13 cellular contexts compared by ENCODE assay signal in genomic region chr1:3066250-3066711, GRCh38. TPM values are rescaled to one million over a fixed set of nuclear protein-coding genes. Genes with fewer than 3 reads are reported as not detected.
DNase-seq lines count a peak whose midpoint lies in the region; ATAC-seq and TF ChIP-seq lines count a peak whose summit lies in the region.
"Had no signal": no experiment of that assay in that cellular context is flagged by ENCODE, and none has a peak within 500 bp of the region (broad histone marks: within the 10 kb centered on the region; RNA-seq: fewer than 3 reads in every experiment).

No MANE protein-coding gene starts in this region.

- H2AK5ac ChIP-seq in mesenchymal stem cell (ENCODE audit: low read length, severe bottlenecking) (no peak overlapping the region), trophoblast cell (ENCODE audit: low read length) (no peak overlapping the region)

- H3K27me3 ChIP-seq in endodermal cell (ENCODE audit: control insufficient read depth, insufficient read depth, low read length, poor library complexity, severe bottlenecking) (peaks cover 93% of the 10 kb centered on the region), mesenchymal stem cell (ENCODE audit: control insufficient read depth in 1 of 2, insufficient read depth in 1 of 2, low read length in 2 of 2) (peaks cover 71 to 75% of the 10 kb centered on the region in 2 experiments), upper lobe of left lung (peaks cover 0 to 60% (median 17%) of the 10 kb centered on the region in 4 donors), trophoblast cell (ENCODE audit: insufficient read depth, low read length) (peaks cover 87% of the 10 kb centered on the region)

- H3K4me1 ChIP-seq in endodermal cell (ENCODE audit: control insufficient read depth, insufficient read depth, low read length) (peaks cover 4% of the 10 kb centered on the region), mesenchymal stem cell (ENCODE audit: control insufficient read depth, insufficient read depth, low read depth, low read length) (peaks cover 19% of the 10 kb centered on the region), upper lobe of left lung (peaks cover 22 to 57% (median 27%) of the 10 kb centered on the region in 4 donors), trophoblast cell (ENCODE audit: control insufficient read depth in 1 of 2, insufficient read depth in 2 of 2, low read length in 2 of 2) (peaks cover 19 to 30% of the 10 kb centered on the region in 2 experiments)

- no peaks in the 10 kb centered on the region for H3K36me3 ChIP-seq in endodermal cell (ENCODE audit: control insufficient read depth, insufficient read depth, low read length)
- peaks cover 0 to 3% of the 10 kb centered on the region in 2 experiments for H3K36me3 ChIP-seq in mesenchymal stem cell (ENCODE audit: control insufficient read depth in 1 of 2, insufficient read depth in 2 of 2, low read depth in 1 of 2, low read length in 2 of 2)
- H3K36me3 ChIP-seq in upper lobe of left lung: no peaks in the 10 kb centered on the region
- no peaks in the 10 kb centered on the region for H3K36me3 ChIP-seq in trophoblast cell (ENCODE audit: control insufficient read depth in 1 of 2, insufficient read depth in 2 of 2, low read length in 2 of 2)
- H3K36me3 ChIP-seq: esophagus muscularis mucosa had no signal

- H3K27me3 Mint-ChIP-seq in endodermal cell (ENCODE audit: insufficient read depth): peaks cover 82% of the 10 kb centered on the region

- H3K4ac ChIP-seq in mesenchymal stem cell (ENCODE audit: low read depth in 1 of 2, low read length in 2 of 2) (no peak overlapping the region), trophoblast cell (ENCODE audit: low read depth, low read length) (no peak overlapping the region)

- H3K9ac ChIP-seq in endodermal cell (ENCODE audit: extremely low read depth, low read length, poor library complexity, severe bottlenecking) (no peak overlapping the region), mesenchymal stem cell (ENCODE audit: low read length) (no peak overlapping the region), trophoblast cell (ENCODE audit: low read length) (no peak overlapping the region)

- ATAC-seq in upper lobe of left lung (ENCODE audit: low FRiP score in 2 of 2): peak; percentile 30 to 86

- no peak overlapping the region for H3K27ac Mint-ChIP-seq in endodermal cell

- no peak overlapping the region for H2BK15ac ChIP-seq in mesenchymal stem cell (ENCODE audit: low read depth, poor library complexity, severe bottlenecking)

- H2BK120ac ChIP-seq in mesenchymal stem cell (ENCODE audit: low read depth, low read length) (no peak overlapping the region), trophoblast cell (ENCODE audit: insufficient read depth, low read length, poor library complexity) (no peak overlapping the region)

- DNase-seq in activated effector memory CD4-positive, alpha-beta T cell treated with anti-CD3 and anti-CD28 coated beads, Interleukin-2, amount 50 U/mL, for 16 hours: peak; percentile 45
- no peak for DNase-seq in activated effector memory CD4-positive, alpha-beta T cell treated with Interleukin-2 at 50 U/mL for 16 hours
- DNase-seq in endodermal cell (peak; percentile 86), mesenchymal stem cell (peak; percentile 6), upper lobe of left lung (peak; percentile 80 to 89), CD1c-positive myeloid dendritic cell (ENCODE audit: extremely low spot score) (no peak), ureter (ENCODE audit: low spot score) (no peak), trophoblast cell (no peak)
- DNase-seq: Karpas-422; midbrain; NCI-H82; stimulated activated CD4-positive, alpha-beta T cell treated with anti-CD3 and anti-CD28 coated beads, Interleukin-4, amount 100 ng/mL, for 1 hour had no signal

- H3K4me3 Mint-ChIP-seq in endodermal cell: no peak overlapping the region

- H4K12ac ChIP-seq in trophoblast cell (ENCODE audit: low read depth, low read length): no peak overlapping the region

- TF ChIP-seq CTCF in endodermal cell (conservative IDR thresholded peaks at IDR 0.05) (peak; percentile 71), upper lobe of left lung (IDR thresholded peaks at IDR 0.05) (peak; percentile 27 to 82 (median 55))

- H3K36me3 Mint-ChIP-seq in endodermal cell (ENCODE audit: low read depth): no peaks in the 10 kb centered on the region

- H3K4me1 Mint-ChIP-seq in endodermal cell: peaks cover 2% of the 10 kb centered on the region

- H2BK5ac ChIP-seq in mesenchymal stem cell (ENCODE audit: low read depth, low read length, poor library complexity, severe bottlenecking) (no peak overlapping the region), trophoblast cell (ENCODE audit: low read depth, low read length, poor library complexity) (no peak overlapping the region)

- no peak overlapping the region for H3K18ac ChIP-seq in mesenchymal stem cell (ENCODE audit: low read depth in 1 of 2, low read length in 2 of 2)
- H3K18ac ChIP-seq in trophoblast cell (ENCODE audit: low read length): no peak overlapping the region

- H3K9me3 Mint-ChIP-seq in endodermal cell: no peaks in the 10 kb centered on the region

- no peak overlapping the region for H2AFZ ChIP-seq in mesenchymal stem cell (ENCODE audit: low read depth, low read length)
- no peak overlapping the region for H2AFZ ChIP-seq in trophoblast cell (ENCODE audit: insufficient read depth, low read length, poor library complexity)

- H3K9me3 ChIP-seq in endodermal cell (ENCODE audit: control insufficient read depth, low read length) (no peaks in the 10 kb centered on the region), mesenchymal stem cell (ENCODE audit: control insufficient read depth, low read length) (no peaks in the 10 kb centered on the region), upper lobe of left lung (no peaks in the 10 kb centered on the region), trophoblast cell (ENCODE audit: insufficient read depth, low read depth, low read length) (peaks cover 16% of the 10 kb centered on the region)
- H3K9me3 ChIP-seq: esophagus muscularis mucosa had no signal

- no peak for TF ChIP-seq EP300 in upper lobe of left lung (IDR thresholded peaks at IDR 0.05)

- H4K91ac ChIP-seq in mesenchymal stem cell (ENCODE audit: low read length): no peak overlapping the region
- no peak overlapping the region for H4K91ac ChIP-seq in trophoblast cell (ENCODE audit: low read depth, low read length)

- H3K27ac ChIP-seq in endodermal cell (ENCODE audit: low read depth, low read length): no peak overlapping the region
- no peak overlapping the region for H3K27ac ChIP-seq in mesenchymal stem cell (ENCODE audit: low read length, poor library complexity, severe bottlenecking)
- H3K27ac ChIP-seq in upper lobe of left lung: no peak overlapping the region
- no peak overlapping the region for H3K27ac ChIP-seq in trophoblast cell (ENCODE audit: low read depth, low read length)
- H3K27ac ChIP-seq: esophagus muscularis mucosa had no signal

- no peak overlapping the region for H4K8ac ChIP-seq in mesenchymal stem cell (ENCODE audit: low read length)
- H4K8ac ChIP-seq in trophoblast cell (ENCODE audit: low read depth, low read length): no peak overlapping the region

- H3K14ac ChIP-seq in mesenchymal stem cell (ENCODE audit: low read length in 2 of 2) (no peak overlapping the region), trophoblast cell (ENCODE audit: low read length) (no peak overlapping the region)

- no peak overlapping the region for H3K4me2 ChIP-seq in mesenchymal stem cell (ENCODE audit: low read length, poor library complexity, severe bottlenecking)
- H3K4me2 ChIP-seq in trophoblast cell (ENCODE audit: low read length): no peak overlapping the region

- TF ChIP-seq POLR2A in upper lobe of left lung (IDR thresholded peaks at IDR 0.05): no peak

- H2BK12ac ChIP-seq in mesenchymal stem cell (ENCODE audit: low read length in 2 of 2) (no peak overlapping the region), trophoblast cell (ENCODE audit: low read length) (no peak overlapping the region)

- 33 to 59% methylated on average over 6 to 11 of the region's 11 CpGs for WGBS in endodermal cell (ENCODE audit: insufficient coverage in 1 of 2, insufficient read length in 1 of 2), 2 experiments
- WGBS in mesenchymal stem cell: 57% methylated on average over 11 of the region's 11 CpGs
- WGBS in upper lobe of left lung, 2 donors: 39 to 43% methylated on average over 4 to 10 of the region's 11 CpGs
- no CpG with 5 or more reads among the region's 11 CpGs for WGBS in trophoblast cell (ENCODE audit: extremely low coverage, insufficient coverage, insufficient read length)

- H3K79me2 ChIP-seq in trophoblast cell (ENCODE audit: control insufficient read depth, insufficient read depth, low read length, poor library complexity): no peaks in the 10 kb centered on the region

- H3K79me1 ChIP-seq in mesenchymal stem cell (replicated peaks; ENCODE audit: low read length, poor library complexity, severe bottlenecking) (no peaks in the 10 kb centered on the region), trophoblast cell (ENCODE audit: low read length) (peaks cover 8% of the 10 kb centered on the region)

- H3K4me3 ChIP-seq in endodermal cell (ENCODE audit: low read length) (no peak overlapping the region), mesenchymal stem cell (ENCODE audit: insufficient read depth in 1 of 2, low read depth in 1 of 2, low read length in 2 of 2) (no peak overlapping the region), upper lobe of left lung (no peak overlapping the region), trophoblast cell (ENCODE audit: low read depth, low read length) (no peak overlapping the region)

- H3K23ac ChIP-seq in mesenchymal stem cell (ENCODE audit: low read length in 2 of 2) (no peak overlapping the region), trophoblast cell (ENCODE audit: low read length) (no peak overlapping the region)

RNA-seq across cellular contexts. Expression of gene PRDM16, which starts 2.7 kb away (rescaled TPM):
- total RNA-seq in endodermal cell (1 to 10 TPM; 2.1 to 4.0 TPM), upper lobe of left lung (10 to 100 TPM; 12.3 to 54.5 (median 21.2) TPM), ureter (15.9 TPM)
- 9.2 TPM for polyA plus RNA-seq in endodermal cell (2013, experiment 1 of 2)
- 6.9 TPM for polyA plus RNA-seq in endodermal cell (2013, experiment 2 of 2)
- 0.06 TPM for polyA plus RNA-seq in mesenchymal stem cell (2013, experiment 1 of 2)
- polyA plus RNA-seq in mesenchymal stem cell (2013, experiment 2 of 2): 0.11 TPM
- polyA plus RNA-seq in trophoblast cell (2013): 0.19 and 0.27 TPM in 2 replicates

RNA-seq across cellular contexts. Expression of gene ACTRT2, which starts 45.0 kb away (rescaled TPM):
- total RNA-seq in endodermal cell (not detected), upper lobe of left lung (not detected), ureter (not detected)
- not detected for polyA plus RNA-seq in endodermal cell (2013, experiment 1 of 2)
- polyA plus RNA-seq in endodermal cell (2013, experiment 2 of 2): not detected
- polyA plus RNA-seq in mesenchymal stem cell (2013, experiment 1 of 2): not detected
- polyA plus RNA-seq in mesenchymal stem cell (2013, experiment 2 of 2): not detected
- not detected in 2 replicates for polyA plus RNA-seq in trophoblast cell (2013)
- total RNA-seq: esophagus muscularis mucosa had no signal

Comparison
In these comparisons a context has a peak if more than half of its experiments do, and no peak if none do; other contexts are left out.
1. DNase-seq: peak in activated effector memory CD4-positive, alpha-beta T cell treated with anti-CD3 and anti-CD28 coated beads, Interleukin-2, amount 50 U/mL, for 16 hours (single experiment), endodermal cell (single experiment), mesenchymal stem cell (single experiment) and upper lobe of left lung (2 of 2); none in activated effector memory CD4-positive, alpha-beta T cell treated with Interleukin-2 at 50 U/mL for 16 hours (single experiment), CD1c-positive myeloid dendritic cell (single experiment), ureter (single experiment) and trophoblast cell (0 of 2).